ENCODE assay signal across 1 cellular context in genomic region chr10:110258542-110258941, GRCh38.
A peak's percentile ranks its signal among the peaks of the same experiment; 100 is the strongest.
TF ChIP-seq lines count a peak whose summit lies in the region.

No MANE protein-coding gene starts in this region.

TF ChIP-seq in K562, 482 proteins besides CTCF, POLR2A, EP300 and RAD21 (continued from another document):
- TF ChIP-seq ZNF282 (CRISPR knock-in tag; IDR thresholded peaks at IDR 0.05), result no peak
- TF ChIP-seq TAL1 (IDR thresholded peaks at IDR 0.05), result peak; percentile 83
- no peak for TF ChIP-seq NR4A1 (CRISPR knock-in tag; IDR thresholded peaks at IDR 0.05)
- TF ChIP-seq NR4A1 (tag; IDR thresholded peaks at IDR 0.05), result no peak
- TF ChIP-seq ZNF695 (CRISPR knock-in tag; IDR thresholded peaks at IDR 0.05), result no peak
- TF ChIP-seq TAF7 (tag; IDR thresholded peaks at IDR 0.05), result no peak
- no peak for TF ChIP-seq CHD4 (IDR thresholded peaks at IDR 0.05; ENCODE audit: insufficient read depth, insufficient replicate concordance, low read depth, low read length, poor library complexity, severe bottlenecking)
- TF ChIP-seq GATAD2B (IDR thresholded peaks at IDR 0.05; ENCODE audit: borderline replicate concordance), result no peak
- TF ChIP-seq HIVEP1 (CRISPR knock-in tag; IDR thresholded peaks at IDR 0.05), result no peak
- TF ChIP-seq ZFP1 (CRISPR knock-in tag; IDR thresholded peaks at IDR 0.05), result no peak
- TF ChIP-seq MEF2D (tag; conservative IDR thresholded peaks at IDR 0.05; ENCODE audit: low read depth), result no peak
- TF ChIP-seq DPF2 (IDR thresholded peaks at IDR 0.05), result peak; percentile 71; the same call in 1 of the 2 replicates
- no peak for TF ChIP-seq MAFK (IDR thresholded peaks at IDR 0.05; ENCODE audit: low read length)
- TF ChIP-seq ZNF263 (CRISPR knock-in tag; IDR thresholded peaks at IDR 0.05; ENCODE audit: borderline replicate concordance), result no peak
- peak; percentile 62; the same call in 1 of the 2 replicates for TF ChIP-seq KLF16 (IDR thresholded peaks at IDR 0.05)
- peak; percentile 76 for TF ChIP-seq MEF2A (IDR thresholded peaks at IDR 0.05; ENCODE audit: control insufficient read depth, low read depth, low read length)
- no peak for TF ChIP-seq ZNF551 (CRISPR knock-in tag; IDR thresholded peaks at IDR 0.05)
- no peak for TF ChIP-seq NR3C1 (CRISPR knock-in tag; IDR thresholded peaks at IDR 0.05)
- TF ChIP-seq ZNF511 (CRISPR knock-in tag; IDR thresholded peaks at IDR 0.05), result no peak
- TF ChIP-seq GABPB1 (CRISPR knock-in tag; IDR thresholded peaks at IDR 0.05), result no peak
- peak; percentile 88 for TF ChIP-seq ARID1B (IDR thresholded peaks at IDR 0.05)
- no peak for TF ChIP-seq NCOA6 (IDR thresholded peaks at IDR 0.05)
